30 cellular contexts compared by ENCODE assay signal in the genomic region with DNA sequence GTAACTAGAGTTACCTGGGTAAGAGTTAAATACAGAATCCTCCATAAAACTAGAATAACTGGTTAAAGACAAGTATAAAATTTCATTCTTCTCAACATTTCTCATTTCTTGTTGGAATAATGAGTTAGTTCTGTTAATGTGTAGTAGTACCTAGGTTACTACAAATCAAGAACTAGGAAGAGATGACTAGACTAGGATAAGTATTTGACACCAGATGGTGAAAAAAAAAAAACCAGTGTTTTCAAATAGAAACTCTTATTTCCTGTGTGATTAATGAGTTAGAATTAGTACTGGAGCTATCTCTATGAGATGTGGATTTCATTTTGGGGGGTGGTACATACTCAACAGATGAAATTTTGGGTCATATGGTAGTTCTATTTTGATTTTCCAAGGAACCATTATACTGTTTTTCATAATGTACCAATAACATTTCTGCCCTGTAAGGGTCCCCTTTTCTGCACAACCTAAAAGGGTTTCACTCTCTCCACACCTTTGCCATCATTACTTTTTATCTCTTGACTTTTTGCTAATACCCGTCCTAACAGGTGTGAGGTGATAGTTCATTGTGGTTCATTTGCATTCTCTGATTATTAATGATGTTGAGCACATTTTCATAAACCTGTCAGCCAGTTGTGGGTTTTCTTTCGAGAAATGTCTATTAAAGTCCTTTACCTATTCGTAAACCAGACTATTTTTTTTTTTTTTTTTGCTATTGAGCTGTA. TPM values are rescaled to one million over a fixed set of nuclear protein-coding genes. Genes with fewer than 3 reads are reported as not detected.
DNase-seq lines count a peak whose midpoint lies in the region; ATAC-seq and TF ChIP-seq lines count a peak whose summit lies in the region.
"Had no signal": no experiment of that assay in that cellular context is flagged by ENCODE, and none has a peak within 500 bp of the region (broad histone marks: within the 10 kb centered on the region; RNA-seq: fewer than 3 reads in every experiment).

No MANE protein-coding gene starts in this region.

- no peak for DNase-seq in 8988T
- no peak for DNase-seq in stimulated activated CD4-positive, alpha-beta T cell treated with anti-CD3 and anti-CD28 coated beads, Interleukin-4, amount 100 ng/mL, for 4 hours
- DNase-seq in endodermal cell, result no peak
- DNase-seq in foreskin melanocyte, result no peak
- DNase-seq: BE2C; CD8-positive, alpha-beta memory T cell; DMS 273 treated with DMSO at 0.1 percent for 48 hours; DMS79; EL; GDM1; KBM-7; MV-4-11; NCI-H1105; NCI-H1436 treated with DMSO at 0.1 percent for 48 hours; NCI-H187 treated with DMSO at 0.1 percent for 48 hours; NCI-H446 treated with DMSO at 0.1 percent for 48 hours; NCI-H526 treated with DMSO at 0.1 percent for 48 hours; PC-9; SJCRH30; T-helper 17 cell had no signal

- no peaks in the 10 kb centered on the region for H3K9me3 ChIP-seq in endodermal cell (ENCODE audit: control insufficient read depth, low read length)
- H3K9me3 ChIP-seq: BE2C, SJCRH30 had no signal

- H3K4me1 ChIP-seq in endodermal cell (ENCODE audit: control insufficient read depth, insufficient read depth, low read length), result no peaks in the 10 kb centered on the region
- H3K4me1 ChIP-seq: BE2C, SJCRH30 had no signal

- peak; percentile 51 for ATAC-seq in GM18858 (IDR thresholded peaks at IDR 0.05; ENCODE audit: unreplicated experiment)
- ATAC-seq in GM19438 (IDR thresholded peaks at IDR 0.05; ENCODE audit: low read depth, unreplicated experiment), result peak; percentile 62
- peak; percentile 80 for ATAC-seq in HG03354 (IDR thresholded peaks at IDR 0.05; ENCODE audit: poor library complexity, severe bottlenecking, unreplicated experiment)
- ATAC-seq: HCT116, Right ventricle myocardium inferior, SK-N-SH treated with all-trans-retinoic acid at 6 μM for 48 hours, T-helper 17 cell had no signal

- no peaks in the 10 kb centered on the region for H3K4me1 Mint-ChIP-seq in endodermal cell
- H3K4me1 Mint-ChIP-seq: CD14-positive monocyte; CD8-positive, alpha-beta memory T cell; T-helper 17 cell had no signal

- H3K9ac ChIP-seq in endodermal cell (ENCODE audit: extremely low read depth, low read length, poor library complexity, severe bottlenecking), result no peak overlapping the region

- H3K4me3 ChIP-seq in endodermal cell (ENCODE audit: low read length), result no peak overlapping the region
- H3K4me3 ChIP-seq: PC-9, SJCRH30 had no signal

- no peaks in the 10 kb centered on the region for H3K27me3 Mint-ChIP-seq in endodermal cell (ENCODE audit: insufficient read depth)
- H3K27me3 Mint-ChIP-seq: CD8-positive, alpha-beta memory T cell; T-helper 17 cell had no signal

- no peaks in the 10 kb centered on the region for H3K27me3 ChIP-seq in endodermal cell (ENCODE audit: control insufficient read depth, insufficient read depth, low read length, poor library complexity, severe bottlenecking)
- H3K27me3 ChIP-seq: BE2C, SJCRH30 had no signal

- no CpG with 5 or more reads among the region's 3 CpGs for WGBS in endodermal cell (ENCODE audit: insufficient coverage in 1 of 2, insufficient read length in 1 of 2), 2 experiments

- no peaks in the 10 kb centered on the region for H3K36me3 ChIP-seq in endodermal cell (ENCODE audit: control insufficient read depth, insufficient read depth, low read length)
- H3K36me3 ChIP-seq: BE2C, SJCRH30 had no signal

- H3K4me3 Mint-ChIP-seq in endodermal cell, result no peak overlapping the region
- H3K4me3 Mint-ChIP-seq: CD14-positive monocyte; CD8-positive, alpha-beta memory T cell; T-helper 17 cell had no signal

- no peak overlapping the region for H3K27ac Mint-ChIP-seq in endodermal cell
- H3K27ac Mint-ChIP-seq: CD14-positive monocyte; CD8-positive, alpha-beta memory T cell; T-helper 17 cell had no signal

- H3K9me3 Mint-ChIP-seq in endodermal cell, result no peaks in the 10 kb centered on the region

- H3K36me3 Mint-ChIP-seq in endodermal cell (ENCODE audit: low read depth), result no peaks in the 10 kb centered on the region
- H3K36me3 Mint-ChIP-seq: CD14-positive monocyte; CD8-positive, alpha-beta memory T cell had no signal

- no peak overlapping the region for H3K27ac ChIP-seq in endodermal cell (ENCODE audit: low read depth, low read length)
- H3K27ac ChIP-seq: PC-9, SJCRH30 had no signal

- no peak for TF ChIP-seq CTCF in endodermal cell (conservative IDR thresholded peaks at IDR 0.05)

RNA-seq across cellular contexts. Expression of gene VCX, which starts 1.7 kb away (rescaled TPM):
- total RNA-seq in endodermal cell, result under 1 TPM in 1 of 2 donors, not detected in 1; 0.64 TPM
- polyA plus RNA-seq in endodermal cell (2013, experiment 1 of 2), result not detected
- 0.33 TPM for polyA plus RNA-seq in endodermal cell (2013, experiment 2 of 2)
- total RNA-seq: CD8-positive, alpha-beta memory T cell; LHCN-M2; MCF 10A; Right ventricle myocardium inferior; RPMI7951; SJCRH30; T-helper 17 cell had no signal
- polyA plus RNA-seq: CD14-positive monocyte; CD8-positive, alpha-beta memory T cell had no signal
